ENCODE assay signal across 9 cellular contexts in genomic region chr2:231483398-231484329, GRCh38. TPM values are rescaled to one million over a fixed set of nuclear protein-coding genes. Genes with fewer than 3 reads are reported as not detected.
DNase-seq lines count a peak whose midpoint lies in the region; ATAC-seq and TF ChIP-seq lines count a peak whose summit lies in the region.
"Had no signal": no experiment of that assay in that cellular context is flagged by ENCODE, and none has a peak within 500 bp of the region (broad histone marks: within the 10 kb centered on the region; RNA-seq: fewer than 3 reads in every experiment).

No MANE protein-coding gene starts in this region.

- H3K4me1 Mint-ChIP-seq in natural killer cell treated with Interleukin-12 subunit alpha and Interleukin-12 subunit beta and Interleukin-15 and Interleukin-18, amount 100 ng/mL, for 72 hours (ENCODE audit: low read depth in 2 of 2), result peaks cover 0 to 6% of the 10 kb centered on the region in 2 donors

- no peaks in the 10 kb centered on the region for H3K9me3 Mint-ChIP-seq in natural killer cell treated with Interleukin-12 subunit alpha and Interleukin-12 subunit beta and Interleukin-15 and Interleukin-18, amount 100 ng/mL, for 72 hours

- ATAC-seq in GM19467 (IDR thresholded peaks at IDR 0.05; ENCODE audit: unreplicated experiment) (peak; percentile 26), GM21515 (IDR thresholded peaks at IDR 0.05; ENCODE audit: unreplicated experiment) (no peak), GM19452 (IDR thresholded peaks at IDR 0.05; ENCODE audit: unreplicated experiment) (no peak), HG03159 (IDR thresholded peaks at IDR 0.05; ENCODE audit: unreplicated experiment) (no peak)
- ATAC-seq in natural killer cell treated with Interleukin-12 subunit alpha and Interleukin-12 subunit beta and Interleukin-15 and Interleukin-18, amount 100 ng/mL, for 72 hours, result peak; percentile 64 to 69

- H3K27ac ChIP-seq in VCaP, result peak overlapping the region; percentile 47; the same call in 1 of the 2 replicates
- H3K27ac ChIP-seq: SJSA1 had no signal

- TF ChIP-seq CTCF in VCaP (conservative IDR thresholded peaks at IDR 0.05), result no peak

- H3K36me3 Mint-ChIP-seq in natural killer cell treated with Interleukin-12 subunit alpha and Interleukin-12 subunit beta and Interleukin-15 and Interleukin-18, amount 100 ng/mL, for 72 hours, result no peaks in the 10 kb centered on the region

- no peaks in the 10 kb centered on the region for H3K27me3 Mint-ChIP-seq in natural killer cell treated with Interleukin-12 subunit alpha and Interleukin-12 subunit beta and Interleukin-15 and Interleukin-18, amount 100 ng/mL, for 72 hours

- DNase-seq in dermis blood vessel endothelial cell, result peak; percentile 60
- DNase-seq in natural killer cell treated with Interleukin-12 subunit alpha and Interleukin-12 subunit beta and Interleukin-15 and Interleukin-18, amount 100 ng/mL, for 72 hours (ENCODE audit: low spot score), result no peak
- no peak for DNase-seq in hippocampal formation (lab: John Stamatoyannopoulos, UW)

- H3K4me3 Mint-ChIP-seq in natural killer cell treated with Interleukin-12 subunit alpha and Interleukin-12 subunit beta and Interleukin-15 and Interleukin-18, amount 100 ng/mL, for 72 hours, result peak overlapping the region; percentile 54

- H3K27ac Mint-ChIP-seq in natural killer cell treated with Interleukin-12 subunit alpha and Interleukin-12 subunit beta and Interleukin-15 and Interleukin-18, amount 100 ng/mL, for 72 hours, result peak overlapping the region; percentile 78 to 86

RNA-seq across cellular contexts. Expression of gene NCL, which starts 19.4 kb away (rescaled TPM):
- total RNA-seq in dermis blood vessel endothelial cell, result 180 and 426 TPM in 2 replicates
- total RNA-seq in natural killer cell treated with Interleukin-12 subunit alpha and Interleukin-12 subunit beta and Interleukin-15 and Interleukin-18, amount 100 ng/mL, for 72 hours, result 1,000 to 10,000 TPM in 1 of 2 donors, 100 to 1,000 TPM in 1; 802 to 1,405 TPM

RNA-seq across cellular contexts. Expression of gene NMUR1, which starts 46.6 kb away (rescaled TPM):
- total RNA-seq in dermis blood vessel endothelial cell, result under 0.01 and 0.05 TPM in 2 replicates
- total RNA-seq in natural killer cell treated with Interleukin-12 subunit alpha and Interleukin-12 subunit beta and Interleukin-15 and Interleukin-18, amount 100 ng/mL, for 72 hours, result 1 to 10 TPM; 3.1 to 3.4 TPM

Comparison
In these comparisons a context has a peak if more than half of its experiments do, and no peak if none do; other contexts are left out.
1. ATAC-seq: peak in GM19467 (single experiment) and natural killer cell treated with Interleukin-12 subunit alpha and Interleukin-12 subunit beta and Interleukin-15 and Interleukin-18, amount 100 ng/mL, for 72 hours (2 of 2); none in GM21515 (single experiment), GM19452 (single experiment) and HG03159 (single experiment).